Comparison of ENCODE assay signal across 8 cellular contexts in the genomic region with DNA sequence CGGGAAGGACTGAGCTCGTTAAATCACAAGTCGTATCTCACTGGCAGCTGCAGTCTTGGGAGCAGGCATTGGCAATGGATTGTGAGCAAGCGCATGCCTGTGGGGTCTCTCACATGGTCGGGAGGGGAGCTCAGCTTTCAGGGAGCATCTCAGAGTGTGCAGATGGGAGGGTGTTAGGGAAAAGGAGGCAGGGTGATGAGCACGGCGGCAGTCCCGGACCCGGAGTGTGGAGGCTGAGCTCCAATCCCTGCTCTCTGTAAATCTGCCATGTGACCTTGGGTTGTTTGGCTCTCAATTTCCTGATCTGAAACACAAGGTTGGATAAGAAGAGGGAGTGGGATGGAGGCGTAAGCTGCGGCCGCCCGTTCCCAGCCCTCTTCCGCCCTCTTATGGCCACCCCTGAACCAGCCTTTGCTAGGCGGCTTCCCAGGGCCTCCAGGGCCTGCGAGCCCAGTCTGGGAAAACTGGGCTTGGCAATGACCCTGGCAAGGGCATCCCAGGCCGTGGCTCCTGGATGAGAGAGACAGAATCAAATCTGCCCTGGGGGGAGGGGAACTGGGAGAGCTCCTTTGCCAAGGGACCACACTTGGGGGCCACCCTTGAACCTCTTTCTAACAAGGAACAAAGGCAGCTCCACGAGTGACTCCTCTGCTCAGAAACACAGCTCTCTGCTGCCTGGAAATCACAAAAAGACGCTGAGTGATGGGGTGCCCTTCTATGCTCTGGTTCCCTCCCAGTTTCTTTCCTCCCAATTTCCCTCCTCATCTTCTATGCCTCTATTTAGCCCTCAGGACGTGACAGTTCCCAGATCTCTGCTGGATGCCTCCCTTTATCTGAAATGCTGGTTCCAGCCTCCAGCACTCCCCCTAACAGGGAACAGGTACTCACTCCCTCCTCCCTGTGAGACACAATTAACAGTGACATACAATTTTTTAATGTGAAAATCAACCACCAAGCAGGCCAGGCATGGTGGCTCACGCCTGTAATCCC. TPM values are rescaled to one million over a fixed set of nuclear protein-coding genes. Genes with fewer than 3 reads are reported as not detected.
DNase-seq lines count a peak whose midpoint lies in the region; ATAC-seq, FAIRE-seq and TF ChIP-seq lines count a peak whose summit lies in the region.

No MANE protein-coding gene starts in this region.

- peak; percentile 16 for DNase-seq in AG04449 (ENCODE audit: low read depth, low spot score)
- no peak for DNase-seq in GM12891 (ENCODE audit: insufficient read length, low spot score)
- peak; percentile 43 for DNase-seq in NCI-H345 (lab: John Stamatoyannopoulos, UW)
- peak; percentile 69 for DNase-seq in left cardiac atrium
- peak; percentile 67 for DNase-seq in pons (ENCODE audit: low spot score)
- no peak for DNase-seq in activated gamma-delta T cell treated with Interleukin-2 at 50 U/mL for 16 hours

- intact Hi-C loops in left cardiac atrium (cut with DNase I): loop anchor here (1.0 to 10.0 kb wide), 7 partner anchors 43 to 395 kb away; no protein-coding TSS in a partner anchor

- TF ChIP-seq CTCF in AG04449 (IDR thresholded peaks at IDR 0.05; ENCODE audit: insufficient read depth, low read length, missing control alignments): peak; percentile 96

- TF ChIP-seq POLR2A in GM12891 (IDR thresholded peaks at IDR 0.05; ENCODE audit: low read depth, low read length): no peak

- H3K4me3 ChIP-seq in AG04449 (ENCODE audit: low read depth, low read length): peak overlapping the region; percentile 15

- peak overlapping the region; percentile 44 for H3K27ac ChIP-seq in angular gyrus (ENCODE audit: low read depth, low read length)

- CTCF ChIA-PET in AG04449 (lab: Yijun Ruan, JAX): interaction anchor here (0.7 to 7.3 kb wide), 66 partner anchors 9 to 608 kb away, joined by 3 to 142 read pairs (median 4); a partner anchor contains a TSS

- FAIRE-seq in GM12891 (lab: Jason Lieb, UNC): peak; percentile 9

- ATAC-seq in left cardiac atrium (peak; percentile 97), GM21737 (IDR thresholded peaks at IDR 0.05; ENCODE audit: unreplicated experiment) (no peak)

- POLR2A ChIA-PET in AG04449 (lab: Yijun Ruan, JAX): interaction anchor here (0.8 to 1.9 kb wide), 7 partner anchors 16 to 84 kb away, joined by 3 to 9 read pairs (median 4); a partner anchor contains a TSS

TF ChIP-seq in GM12891, 5 proteins besides CTCF, POLR2A, EP300 and RAD21:
- TF ChIP-seq SPI1 (IDR thresholded peaks at IDR 0.05; ENCODE audit: low read depth, low read length): no peak
- TF ChIP-seq PAX5 (IDR thresholded peaks at IDR 0.05; ENCODE audit: insufficient read depth, low read length, severe bottlenecking): no peak
- no peak for TF ChIP-seq POU2F2 (IDR thresholded peaks at IDR 0.05; ENCODE audit: low read depth, low read length)
- no peak for TF ChIP-seq TAF1 (IDR thresholded peaks at IDR 0.05; ENCODE audit: low read depth, low read length)
- no peak for TF ChIP-seq POLR2AphosphoS5 (IDR thresholded peaks at IDR 0.05; ENCODE audit: low read depth, low read length)
TF ChIP-seq in GM12891: peak in this region for 0.

RNA-seq across cellular contexts. Expression of a gene that starts 41.7 kb away (rescaled TPM):
- 0.15 TPM for polyA plus RNA-seq in GM12891 (2012; ENCODE audit: low read depth, missing spikeins)
- total RNA-seq in left cardiac atrium: under 1 TPM; 0.77 to 0.94 TPM

Comparison
In these comparisons a context has a peak if more than half of its experiments do, and no peak if none do; other contexts are left out.
1. DNase-seq: peak in AG04449 (single experiment), NCI-H345 (single experiment), left cardiac atrium (single experiment) and pons (single experiment); none in GM12891 (single experiment) and activated gamma-delta T cell treated with Interleukin-2 at 50 U/mL for 16 hours (single experiment).